8 cellular contexts compared by ENCODE assay signal in genomic region chr7:14133752-14134151, GRCh38.
"Had no signal": no experiment of that assay in that cellular context is flagged by ENCODE, and none has a peak within 500 bp of the region (broad histone marks: within the 10 kb centered on the region; RNA-seq: fewer than 3 reads in every experiment).

No MANE protein-coding gene starts in this region.

- H2AFZ ChIP-seq: GM23338 had no signal

- DNase-seq: H7, HFFc6, IMR-90 had no signal

- H3K4me3 ChIP-seq: GM23338, HAP-1, K562 had no signal

- H3K27ac ChIP-seq: HL-60 had no signal

- H3K9me3 ChIP-seq: HAP-1 had no signal

- H3K4me2 ChIP-seq: GM23338 had no signal

- ATAC-seq: GM23338, HCT116, K562 had no signal

- H3K36me3 ChIP-seq: HAP-1 had no signal

- H3K4me1 ChIP-seq: HAP-1 had no signal
